Comparison of ENCODE assay signal across 24 cellular contexts in the genomic region with DNA sequence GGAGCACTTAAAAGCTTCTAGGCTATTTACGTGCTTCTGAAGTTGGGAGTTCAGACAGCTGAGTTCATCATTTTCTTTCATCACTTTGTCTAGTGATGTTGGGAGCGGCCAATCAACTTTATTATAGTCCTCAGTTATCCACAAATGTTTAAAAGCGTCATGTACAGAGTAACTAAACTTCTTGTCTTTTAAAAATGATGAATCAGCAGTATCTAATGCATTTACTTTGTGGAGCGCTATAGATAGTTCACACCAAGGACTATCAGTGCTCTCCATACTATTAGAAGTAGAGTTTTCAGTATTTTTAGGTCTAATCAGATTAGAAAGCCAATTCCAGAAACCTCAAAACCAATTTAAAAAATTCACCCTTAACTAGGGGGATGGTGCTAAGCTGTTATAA.
A peak's percentile ranks its signal among the peaks of the same experiment; 100 is the strongest.
DNase-seq lines count a peak whose midpoint lies in the region; ATAC-seq, FAIRE-seq and TF ChIP-seq lines count a peak whose summit lies in the region.
"Had no signal": no experiment of that assay in that cellular context is flagged by ENCODE, and none has a peak within 500 bp of the region (broad histone marks: within the 10 kb centered on the region; RNA-seq: fewer than 3 reads in every experiment).

No MANE protein-coding gene starts in this region.

- H3K14ac ChIP-seq in neuronal stem cell (ENCODE audit: low read length), result no peak overlapping the region

- WGBS in HepG2 (ENCODE audit: low lambda C conversion rate), result 0% methylated on average over 4 of the region's 4 CpGs
- WGBS in right lobe of liver (ENCODE audit: insufficient coverage, low coverage, low lambda C conversion rate, missing lambda C conversion rate), result 40% methylated on average over 4 of the region's 4 CpGs
- WGBS in K562 (ENCODE audit: insufficient coverage, low coverage, missing lambda C conversion rate), result 1% methylated on average over 4 of the region's 4 CpGs
- WGBS in neuronal stem cell (ENCODE audit: extremely low coverage in 2 of 2, insufficient read length in 2 of 2, insufficient replicate concordance in 1 of 2), 2 donors, result no CpG with 5 or more reads among the region's 4 CpGs
- 65 to 78% methylated on average over 4 of the region's 4 CpGs for WGBS in aorta, 2 donors

- no peak for ATAC-seq in HepG2
- no peak for ATAC-seq in right lobe of liver
- ATAC-seq in K562, result no peak
- ATAC-seq in aorta (ENCODE audit: low FRiP score), result no peak
- no peak for ATAC-seq in HG02885 (IDR thresholded peaks at IDR 0.05; ENCODE audit: poor library complexity, unreplicated experiment)

- H2BK15ac ChIP-seq in neuronal stem cell (ENCODE audit: low read length), result no peak overlapping the region

- H2BK12ac ChIP-seq in neuronal stem cell (ENCODE audit: low read length), result no peak overlapping the region

- no peaks in the 10 kb centered on the region for H4K20me1 ChIP-seq in HepG2 (ENCODE audit: insufficient read depth, low read length)
- no peaks in the 10 kb centered on the region for H4K20me1 ChIP-seq in K562 (replicated peaks; ENCODE audit: control insufficient read depth, insufficient read depth, low read length)
- H4K20me1 ChIP-seq: BLaER1 treated with 17β-estradiol and CSF1 and Interleukin-3, amounts not matched to agents 10 nM and 100 nM had no signal

- H4K8ac ChIP-seq in neuronal stem cell (ENCODE audit: low read depth, low read length), result no peak overlapping the region

- TF ChIP-seq CTCF in HepG2 (CRISPR knock-in tag; IDR thresholded peaks at IDR 0.05), result no peak
- no peak for TF ChIP-seq CTCF in right lobe of liver (IDR thresholded peaks at IDR 0.05)
- TF ChIP-seq CTCF in K562 (IDR thresholded peaks at IDR 0.05 in 2 of 3, conservative IDR thresholded peaks at IDR 0.05 in 1 of 3; ENCODE audit: insufficient read depth in 2 of 3, low read depth in 1 of 3, low read length in 3 of 3), result no peak

- H3K4ac ChIP-seq in neuronal stem cell (ENCODE audit: low read length), result no peak overlapping the region

- no peak overlapping the region for H2BK120ac ChIP-seq in neuronal stem cell (ENCODE audit: low read depth, low read length)

- H3K4me3 ChIP-seq in HepG2 (replicated peaks in 1 of 3; ENCODE audit: insufficient read depth in 1 of 3, low read depth in 2 of 3, low read length in 3 of 3) (no peak overlapping the region), right lobe of liver (no peak overlapping the region), K562 (no peak overlapping the region), neuronal stem cell (ENCODE audit: low read length in 2 of 2) (no peak overlapping the region), aorta (ENCODE audit: low read length in 2 of 2) (no peak overlapping the region), H7 (ENCODE audit: insufficient read depth, low read depth, low read length) (no peak overlapping the region)
- H3K4me3 ChIP-seq: BLaER1 treated with 17β-estradiol and CSF1 and Interleukin-3, amounts not matched to agents 10 nM and 100 nM; HAP-1 had no signal

- in situ Hi-C loops in HepG2 (cut with HindIII; ENCODE audit: extremely low pct_ligation_motif_present, low pct_unique_long_range_greater_than_20kb), result no loop called here
- in situ Hi-C loops in K562 (cut with MboI), result no loop called here

- TF ChIP-seq POLR2A in HepG2 (IDR thresholded peaks at IDR 0.05; ENCODE audit: insufficient read depth in 1 of 2, low read depth in 2 of 2, low read length in 2 of 2), result no peak
- TF ChIP-seq POLR2A in right lobe of liver (IDR thresholded peaks at IDR 0.05), result no peak
- no peak for TF ChIP-seq POLR2A in K562 (conservative IDR thresholded peaks at IDR 0.05)

- H3K27ac ChIP-seq in HepG2 (ENCODE audit: extremely low read length, insufficient read depth, low read length) (no peak overlapping the region), right lobe of liver (no peak overlapping the region), K562 (ENCODE audit: extremely low read depth, low read depth, low read length) (no peak overlapping the region), neuronal stem cell (replicated peaks; ENCODE audit: low read length) (no peak overlapping the region), aorta (ENCODE audit: low read depth in 1 of 2, low read length in 2 of 2) (no peak overlapping the region)
- H3K27ac ChIP-seq: 22Rv1; BLaER1 treated with 17β-estradiol and CSF1 and Interleukin-3, amounts not matched to agents 10 nM and 100 nM had no signal

- no peak overlapping the region for H4K91ac ChIP-seq in neuronal stem cell (ENCODE audit: low read depth, low read length, poor library complexity)

- H2AK5ac ChIP-seq in neuronal stem cell (ENCODE audit: low read depth, low read length), result no peak overlapping the region

- no TSS peak for BruUV-seq in HepG2 (replicated peaks; lab: Mats Ljungman, UMichigan)
- no TSS peak for BruUV-seq in K562 (replicated peaks; lab: Mats Ljungman, UMichigan)

- H2AFZ ChIP-seq in HepG2 (ENCODE audit: low read length), result no peak overlapping the region
- H2AFZ ChIP-seq in K562 (ENCODE audit: low read depth, low read length), result no peak overlapping the region
- peak overlapping the region; percentile 29 for H2AFZ ChIP-seq in neuronal stem cell (ENCODE audit: low read length)

- no peak for DNase-seq in HepG2 (ENCODE audit: low spot score)
- no peak for DNase-seq in right lobe of liver
- DNase-seq in NCI-H82 treated with DMSO at 0.1 percent for 48 hours (lab: John Stamatoyannopoulos, UW; ENCODE audit: unreplicated experiment), result peak; percentile 85
- no peak for DNase-seq in K562 (ENCODE audit: extremely low read depth in 1 of 4, low spot score in 3 of 4)
- DNase-seq in neuronal stem cell (ENCODE audit: low spot score), result no peak
- DNase-seq in aorta, result no peak
- no peak for DNase-seq in H7
- DNase-seq: ACHN; AML-193; BE2C; Calu3; CD4-positive, alpha-beta T cell; COR-L47; DMS53; DMS79 treated with DMSO at 0.1 percent for 48 hours; GF-D8; HFFc6 had no signal

- no peak overlapping the region for H3K23ac ChIP-seq in neuronal stem cell (ENCODE audit: low read depth, low read length, poor library complexity)

- H3K9me3 ChIP-seq in HepG2 (ENCODE audit: low read length) (peaks cover 71% of the 10 kb centered on the region), right lobe of liver (no peaks in the 10 kb centered on the region), K562 (replicated peaks; ENCODE audit: control insufficient read depth, insufficient read depth, low read depth, low read length) (no peaks in the 10 kb centered on the region), neuronal stem cell (replicated peaks in 1 of 2; ENCODE audit: control insufficient read depth in 2 of 2, insufficient read depth in 1 of 2, low read depth in 1 of 2, low read length in 2 of 2) (peaks cover 0 to 2% of the 10 kb centered on the region in 2 donors), aorta (ENCODE audit: control insufficient read depth, low read length) (no peaks in the 10 kb centered on the region)
- H3K9me3 ChIP-seq: BE2C; BLaER1 treated with 17β-estradiol and CSF1 and Interleukin-3, amounts not matched to agents 10 nM and 100 nM; HAP-1 had no signal

- H3K4me1 ChIP-seq in HepG2 (ENCODE audit: insufficient read depth, low read length) (no peaks in the 10 kb centered on the region), right lobe of liver (no peaks in the 10 kb centered on the region), K562 (replicated peaks in 1 of 2; ENCODE audit: control insufficient read depth in 2 of 2, insufficient read depth in 2 of 2, low read length in 2 of 2) (no peaks in the 10 kb centered on the region), neuronal stem cell (ENCODE audit: control insufficient read depth in 2 of 2, insufficient read depth in 1 of 2, low read depth in 1 of 2, low read length in 2 of 2) (no peaks in the 10 kb centered on the region), aorta (ENCODE audit: control insufficient read depth in 1 of 2, insufficient read depth in 2 of 2, low read length in 2 of 2) (no peaks in the 10 kb centered on the region)
- H3K4me1 ChIP-seq: BE2C; BLaER1 treated with 17β-estradiol and CSF1 and Interleukin-3, amounts not matched to agents 10 nM and 100 nM; HAP-1 had no signal

- CTCF ChIA-PET in HepG2 (lab: Yijun Ruan, JAX; ENCODE audit: low intra/inter-chr PET ratio, low total read pairs) (no interaction called here), K562 (lab: Yijun Ruan, JAX; ENCODE audit: low intra/inter-chr PET ratio) (no interaction called here)

- H3K36me3 ChIP-seq in HepG2 (replicated peaks in 1 of 2; ENCODE audit: control insufficient read depth in 1 of 2, insufficient read depth in 2 of 2, low read length in 2 of 2) (no peaks in the 10 kb centered on the region), right lobe of liver (no peaks in the 10 kb centered on the region), K562 (ENCODE audit: control insufficient read depth, insufficient read depth, low read length) (no peaks in the 10 kb centered on the region), neuronal stem cell (replicated peaks in 1 of 2; ENCODE audit: control insufficient read depth in 2 of 2, insufficient read depth in 2 of 2, low read length in 2 of 2) (no peaks in the 10 kb centered on the region), aorta (ENCODE audit: control insufficient read depth in 1 of 2, insufficient read depth in 2 of 2, low read length in 1 of 2) (no peaks in the 10 kb centered on the region), H7 (replicated peaks; ENCODE audit: control insufficient read depth, insufficient read depth, low read length) (no peaks in the 10 kb centered on the region)
- H3K36me3 ChIP-seq: BE2C; BLaER1 treated with 17β-estradiol and CSF1 and Interleukin-3, amounts not matched to agents 10 nM and 100 nM; HAP-1 had no signal

- peaks cover 1% of the 10 kb centered on the region for H3K79me1 ChIP-seq in neuronal stem cell (ENCODE audit: low read depth, low read length)

- H3K9me1 ChIP-seq in K562 (ENCODE audit: control insufficient read depth, insufficient read depth, low read length), result no peaks in the 10 kb centered on the region

- H3K27me3 ChIP-seq in HepG2 (ENCODE audit: control insufficient read depth in 1 of 2, insufficient read depth in 2 of 2, low read length in 2 of 2) (no peaks in the 10 kb centered on the region), right lobe of liver (no peaks in the 10 kb centered on the region), K562 (ENCODE audit: control insufficient read depth in 2 of 2, insufficient read depth in 2 of 2, low read length in 2 of 2) (no peaks in the 10 kb centered on the region), neuronal stem cell (ENCODE audit: control insufficient read depth in 3 of 3, insufficient read depth in 3 of 3, low read depth in 1 of 3, low read length in 3 of 3) (no peaks in the 10 kb centered on the region), aorta (ENCODE audit: control insufficient read depth in 1 of 2, insufficient read depth in 2 of 2, low read length in 1 of 2) (no peaks in the 10 kb centered on the region), H7 (ENCODE audit: control insufficient read depth, insufficient read depth, low read length) (no peaks in the 10 kb centered on the region)
- H3K27me3 ChIP-seq: BE2C; BLaER1 treated with 17β-estradiol and CSF1 and Interleukin-3, amounts not matched to agents 10 nM and 100 nM had no signal

- POLR2A ChIA-PET in HepG2 (lab: Yijun Ruan, JAX) (no interaction called here), K562 (lab: Yijun Ruan, JAX) (no interaction called here)

- H3K18ac ChIP-seq in neuronal stem cell (ENCODE audit: low read length), result no peak overlapping the region

- no peak for TF ChIP-seq EP300 in HepG2 (IDR thresholded peaks at IDR 0.05; ENCODE audit: low read depth in 2 of 2, low read length in 2 of 2)
- TF ChIP-seq EP300 in HepG2 (CRISPR knock-in tag; IDR thresholded peaks at IDR 0.05; ENCODE audit: borderline replicate concordance), result no peak
- no peak for TF ChIP-seq EP300 in K562 (IDR thresholded peaks at IDR 0.05; ENCODE audit: low read length)

- H3K4me2 ChIP-seq in HepG2 (ENCODE audit: low read depth, low read length) (no peak overlapping the region), K562 (ENCODE audit: insufficient read depth, low read length) (no peak overlapping the region), neuronal stem cell (ENCODE audit: insufficient read depth, low read length, poor library complexity, severe bottlenecking) (no peak overlapping the region)
- H3K4me2 ChIP-seq: BLaER1 treated with 17β-estradiol and CSF1 and Interleukin-3, amounts not matched to agents 10 nM and 100 nM had no signal

- intact Hi-C loops in HepG2 (cut with micrococcal nuclease; ENCODE audit: unreplicated experiment), result no loop called here
- intact Hi-C loops in right lobe of liver (cut with DNase I), result no loop called here
- intact Hi-C loops in K562 (cut with micrococcal nuclease), result no loop called here
- intact Hi-C loops in aorta (cut with DNase I), result no loop called here

- no peak overlapping the region for H2BK5ac ChIP-seq in neuronal stem cell (ENCODE audit: low read length)

- TF ChIP-seq RAD21 in HepG2 (CRISPR knock-in tag; IDR thresholded peaks at IDR 0.05) (no peak), K562 (CRISPR knock-in tag; conservative IDR thresholded peaks at IDR 0.05 in 1 of 2, IDR thresholded peaks at IDR 0.05 in 1 of 2) (no peak)

- H3K9ac ChIP-seq in HepG2 (ENCODE audit: insufficient read depth, low read depth, low read length), result no peak overlapping the region
- H3K9ac ChIP-seq in K562 (ENCODE audit: insufficient read depth in 1 of 2, low read depth in 2 of 2, low read length in 2 of 2), result no peak overlapping the region
- H3K9ac ChIP-seq in neuronal stem cell (ENCODE audit: low read depth, low read length, poor library complexity), result no peak overlapping the region
- H3K9ac ChIP-seq: BLaER1 treated with 17β-estradiol and CSF1 and Interleukin-3, amounts not matched to agents 10 nM and 100 nM had no signal

- no peaks in the 10 kb centered on the region for H3K79me2 ChIP-seq in HepG2 (ENCODE audit: insufficient read depth, low read length)
- no peaks in the 10 kb centered on the region for H3K79me2 ChIP-seq in K562 (ENCODE audit: control insufficient read depth, insufficient read depth, low read length)

- FAIRE-seq in HepG2 (lab: Jason Lieb, UNC), result no peak
- FAIRE-seq in K562 (lab: Jason Lieb, UNC), result no peak
- FAIRE-seq: A204.1, GM12891, GM18507 had no signal

Comparison
In these comparisons a context has a peak if more than half of its experiments do, and no peak if none do; other contexts are left out.
1. Of the 241 proteins assayed by ChIP-seq in both HepG2 and K562: peak only in HepG2: none; only in K562: MAFG; in both: MAFF and MAFK; in neither: 238.